14 cellular contexts compared by ENCODE assay signal in genomic region chr21:32382108-32382601, GRCh38. TPM values are rescaled to one million over a fixed set of nuclear protein-coding genes. Genes with fewer than 3 reads are reported as not detected.
DNase-seq lines count a peak whose midpoint lies in the region; ATAC-seq and TF ChIP-seq lines count a peak whose summit lies in the region.
"Had no signal": no experiment of that assay in that cellular context is flagged by ENCODE, and none has a peak within 500 bp of the region (broad histone marks: within the 10 kb centered on the region; RNA-seq: fewer than 3 reads in every experiment).

No MANE protein-coding gene starts in this region.

- H3K27ac Mint-ChIP-seq in activated naive CD8-positive, alpha-beta T cell treated with anti-CD3 and anti-CD28 coated beads, Interleukin-2, amount 50 U/mL, for 24 hours, result no peak overlapping the region
- H3K27ac Mint-ChIP-seq in immature natural killer cell, result no peak overlapping the region
- peak overlapping the region in 1 of 2 donors; percentile 29 for H3K27ac Mint-ChIP-seq in activated naive CD4-positive, alpha-beta T cell treated with anti-CD3 and anti-CD28 coated beads, Interleukin-2, amount 50 U/mL, for 72 hours
- H3K27ac Mint-ChIP-seq: neural progenitor cell had no signal

- H3K4me1 Mint-ChIP-seq in activated naive CD8-positive, alpha-beta T cell treated with anti-CD3 and anti-CD28 coated beads, Interleukin-2, amount 50 U/mL, for 24 hours, result peaks cover 19% of the 10 kb centered on the region
- no peaks in the 10 kb centered on the region for H3K4me1 Mint-ChIP-seq in immature natural killer cell
- H3K4me1 Mint-ChIP-seq: neural progenitor cell had no signal

- intact Hi-C loops in prostate gland (cut with DNase I), result no loop called here

- peak overlapping the region; percentile 88 to 91 for H3K27ac ChIP-seq in prostate gland
- H3K27ac ChIP-seq: neural progenitor cell had no signal

- no peaks in the 10 kb centered on the region for H3K27me3 Mint-ChIP-seq in activated naive CD8-positive, alpha-beta T cell treated with anti-CD3 and anti-CD28 coated beads, Interleukin-2, amount 50 U/mL, for 24 hours
- H3K27me3 Mint-ChIP-seq in immature natural killer cell (ENCODE audit: low read depth in 3 of 3), result peaks cover 0 to 3% (median 0%) of the 10 kb centered on the region in 3 donors

- H3K4me3 Mint-ChIP-seq in activated naive CD8-positive, alpha-beta T cell treated with anti-CD3 and anti-CD28 coated beads, Interleukin-2, amount 50 U/mL, for 24 hours, result no peak overlapping the region
- no peak overlapping the region for H3K4me3 Mint-ChIP-seq in immature natural killer cell
- H3K4me3 Mint-ChIP-seq: neural progenitor cell had no signal

- DNase-seq in EH (ENCODE audit: low read depth) (peak; percentile 85), NCI-H2196 (lab: John Stamatoyannopoulos, UW; ENCODE audit: unreplicated experiment) (peak; percentile 54), dedifferentiated amniotic fluid mesenchymal stem cell (ENCODE audit: extremely low spot score) (peak; percentile 31), prostate gland (ENCODE audit: low spot score) (peak; percentile 75), immature natural killer cell (no peak), SIG-M5 treated with dmso at 0.1 percent for 504 hours (lab: John Stamatoyannopoulos, UW; ENCODE audit: unreplicated experiment) (no peak)
- DNase-seq in activated naive CD8-positive, alpha-beta T cell treated with anti-CD3 and anti-CD28 coated beads, Interleukin-2, amount 50 U/mL, for 24 hours, result no peak
- no peak for DNase-seq in activated naive CD4-positive, alpha-beta T cell treated with anti-CD3 and anti-CD28 coated beads, Interleukin-2, amount 50 U/mL, for 72 hours (ENCODE audit: low spot score in 2 of 2)
- DNase-seq: activated CD4-positive, alpha-beta T cell treated with anti-CD3 and anti-CD28 coated beads, Interleukin-2, amount 50 U/mL, for 1 hour; activated naive CD4-positive, alpha-beta T cell treated with Interleukin-2 at 50 U/mL for 16 hours; effector memory CD4-positive, alpha-beta T cell; NCI-H446 treated with DMSO at 0.1 percent for 48 hours; stimulated activated CD4-positive, alpha-beta T cell treated with anti-CD3 and anti-CD28 coated beads, Interleukin-2, amount 100 ng/mL, for 24 hours had no signal

- 28% methylated on average over 9 of the region's 9 CpGs for WGBS in prostate gland

- peaks cover 0 to 5% of the 10 kb centered on the region in 2 donors for H3K36me3 ChIP-seq in prostate gland
- H3K36me3 ChIP-seq: neural progenitor cell had no signal

- H3K4me3 ChIP-seq in prostate gland, result no peak overlapping the region
- H3K4me3 ChIP-seq: neural progenitor cell had no signal

- H3K9me3 Mint-ChIP-seq in activated naive CD8-positive, alpha-beta T cell treated with anti-CD3 and anti-CD28 coated beads, Interleukin-2, amount 50 U/mL, for 24 hours, result no peaks in the 10 kb centered on the region
- H3K9me3 Mint-ChIP-seq in immature natural killer cell, result no peaks in the 10 kb centered on the region
- no peaks in the 10 kb centered on the region for H3K9me3 Mint-ChIP-seq in activated naive CD4-positive, alpha-beta T cell treated with anti-CD3 and anti-CD28 coated beads, Interleukin-2, amount 50 U/mL, for 72 hours
- H3K9me3 Mint-ChIP-seq: neural progenitor cell had no signal

- ATAC-seq in activated naive CD8-positive, alpha-beta T cell treated with anti-CD3 and anti-CD28 coated beads, Interleukin-2, amount 50 U/mL, for 24 hours, result no peak
- ATAC-seq in activated naive CD4-positive, alpha-beta T cell treated with anti-CD3 and anti-CD28 coated beads, Interleukin-2, amount 50 U/mL, for 72 hours, result no peak

- no peak for TF ChIP-seq CTCF in prostate gland (IDR thresholded peaks at IDR 0.05)

- H3K36me3 Mint-ChIP-seq in activated naive CD8-positive, alpha-beta T cell treated with anti-CD3 and anti-CD28 coated beads, Interleukin-2, amount 50 U/mL, for 24 hours (ENCODE audit: low read depth), result peaks cover 68% of the 10 kb centered on the region
- peaks cover 13 to 44% (median 14%) of the 10 kb centered on the region in 3 donors for H3K36me3 Mint-ChIP-seq in immature natural killer cell
- H3K36me3 Mint-ChIP-seq in activated naive CD4-positive, alpha-beta T cell treated with anti-CD3 and anti-CD28 coated beads, Interleukin-2, amount 50 U/mL, for 72 hours, result peaks cover 7 to 23% of the 10 kb centered on the region in 2 donors

- H3K27me3 ChIP-seq in prostate gland (replicated peaks; ENCODE audit: insufficient read depth), result no peaks in the 10 kb centered on the region
- H3K27me3 ChIP-seq: neural progenitor cell had no signal

- H3K9me3 ChIP-seq in prostate gland, result no peaks in the 10 kb centered on the region

- no peak for TF ChIP-seq POLR2A in prostate gland (IDR thresholded peaks at IDR 0.05)

- H3K4me1 ChIP-seq in prostate gland (replicated peaks), result peaks cover 11% of the 10 kb centered on the region
- H3K4me1 ChIP-seq: neural progenitor cell had no signal

RNA-seq across cellular contexts. Expression of gene URB1, which starts 10.7 kb away (rescaled TPM):
- 10 to 100 TPM; 33.4 to 41.4 TPM for total RNA-seq in prostate gland
- polyA plus RNA-seq in immature natural killer cell, result 1 to 10 TPM; 1.1 to 2.3 (median 1.3) TPM
- 10 to 100 TPM; 20.5 to 25.3 TPM for total RNA-seq in activated naive CD4-positive, alpha-beta T cell treated with anti-CD3 and anti-CD28 coated beads, Interleukin-2, amount 50 U/mL, for 72 hours

RNA-seq across cellular contexts. Expression of gene EVA1C, which starts 30.4 kb away (rescaled TPM):
- total RNA-seq in prostate gland, result 10 to 100 TPM; 45.7 to 48.6 TPM
- polyA plus RNA-seq in immature natural killer cell, result 10 to 100 TPM in 2 of 3 donors, 1 to 10 TPM in 1; 9.0 to 33.8 (median 20.0) TPM
- total RNA-seq in activated naive CD4-positive, alpha-beta T cell treated with anti-CD3 and anti-CD28 coated beads, Interleukin-2, amount 50 U/mL, for 72 hours, result 10 to 100 TPM in 1 of 2 donors, 1 to 10 TPM in 1; 7.8 to 15.2 TPM

Comparison
In these comparisons a context has a peak if more than half of its experiments do, and no peak if none do; other contexts are left out.
1. DNase-seq: peak in EH (single experiment), NCI-H2196 (single experiment), dedifferentiated amniotic fluid mesenchymal stem cell (single experiment) and prostate gland (single experiment); none in activated naive CD8-positive, alpha-beta T cell treated with anti-CD3 and anti-CD28 coated beads, Interleukin-2, amount 50 U/mL, for 24 hours (single experiment), immature natural killer cell (0 of 3), activated naive CD4-positive, alpha-beta T cell treated with anti-CD3 and anti-CD28 coated beads, Interleukin-2, amount 50 U/mL, for 72 hours (0 of 2) and SIG-M5 treated with dmso at 0.1 percent for 504 hours (single experiment).